ENCODE assay signal across 1 cellular context in the genomic region with DNA sequence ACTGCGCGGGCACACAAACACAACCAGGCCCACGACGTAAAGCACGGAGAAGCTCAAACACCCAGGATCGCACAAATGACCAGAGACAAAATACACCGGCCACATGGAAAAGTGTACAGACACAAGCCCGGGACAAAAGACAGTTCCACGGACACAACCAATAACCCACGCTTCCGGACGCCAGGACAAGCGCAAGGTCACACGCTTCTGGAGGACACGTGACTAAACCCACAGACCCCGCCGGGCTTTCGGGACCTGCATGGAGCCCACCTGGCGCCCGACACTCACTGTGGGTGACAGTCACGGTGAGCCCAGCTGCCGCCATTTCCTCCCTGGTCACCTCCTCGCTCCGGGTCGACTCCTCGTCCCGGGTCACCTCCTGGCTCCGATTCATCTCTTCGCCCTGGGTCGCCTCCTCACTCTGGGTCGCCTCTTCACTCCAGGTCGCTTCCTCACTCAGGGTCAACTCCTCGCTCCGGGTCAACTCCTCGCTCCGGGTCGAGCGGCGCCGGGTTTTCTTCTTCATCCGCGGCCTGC.
TF ChIP-seq lines count a peak whose summit lies in the region.

No MANE protein-coding gene starts in this region.

TF ChIP-seq in GM12878, 131 proteins besides CTCF, POLR2A, EP300 and RAD21 (continued from another document and continues in another):
- TF ChIP-seq, protein P1, sequence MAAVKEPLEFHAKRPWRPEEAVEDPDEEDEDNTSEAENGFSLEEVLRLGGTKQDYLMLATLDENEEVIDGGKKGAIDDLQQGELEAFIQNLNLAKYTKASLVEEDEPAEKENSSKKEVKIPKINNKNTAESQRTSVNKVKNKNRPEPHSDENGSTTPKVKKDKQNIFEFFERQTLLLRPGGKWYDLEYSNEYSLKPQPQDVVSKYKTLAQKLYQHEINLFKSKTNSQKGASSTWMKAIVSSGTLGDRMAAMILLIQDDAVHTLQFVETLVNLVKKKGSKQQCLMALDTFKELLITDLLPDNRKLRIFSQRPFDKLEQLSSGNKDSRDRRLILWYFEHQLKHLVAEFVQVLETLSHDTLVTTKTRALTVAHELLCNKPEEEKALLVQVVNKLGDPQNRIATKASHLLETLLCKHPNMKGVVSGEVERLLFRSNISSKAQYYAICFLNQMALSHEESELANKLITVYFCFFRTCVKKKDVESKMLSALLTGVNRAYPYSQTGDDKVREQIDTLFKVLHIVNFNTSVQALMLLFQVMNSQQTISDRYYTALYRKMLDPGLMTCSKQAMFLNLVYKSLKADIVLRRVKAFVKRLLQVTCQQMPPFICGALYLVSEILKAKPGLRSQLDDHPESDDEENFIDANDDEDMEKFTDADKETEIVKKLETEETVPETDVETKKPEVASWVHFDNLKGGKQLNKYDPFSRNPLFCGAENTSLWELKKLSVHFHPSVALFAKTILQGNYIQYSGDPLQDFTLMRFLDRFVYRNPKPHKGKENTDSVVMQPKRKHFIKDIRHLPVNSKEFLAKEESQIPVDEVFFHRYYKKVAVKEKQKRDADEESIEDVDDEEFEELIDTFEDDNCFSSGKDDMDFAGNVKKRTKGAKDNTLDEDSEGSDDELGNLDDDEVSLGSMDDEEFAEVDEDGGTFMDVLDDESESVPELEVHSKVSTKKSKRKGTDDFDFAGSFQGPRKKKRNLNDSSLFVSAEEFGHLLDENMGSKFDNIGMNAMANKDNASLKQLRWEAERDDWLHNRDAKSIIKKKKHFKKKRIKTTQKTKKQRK (IDR thresholded peaks at IDR 0.05; ENCODE audit: low read depth, low read length): no peak
- TF ChIP-seq ETV6 (conservative IDR thresholded peaks at IDR 0.05 in 1 of 2, IDR thresholded peaks at IDR 0.05 in 1 of 2; ENCODE audit: borderline replicate concordance in 1 of 2, low read depth in 1 of 2) (no peak), BMI1 (IDR thresholded peaks at IDR 0.05; ENCODE audit: borderline replicate concordance) (no peak), BACH1 (IDR thresholded peaks at IDR 0.05; ENCODE audit: borderline replicate concordance) (no peak), MEF2A (IDR thresholded peaks at IDR 0.05; ENCODE audit: insufficient read depth, low read depth, low read length) (no peak), SRF (IDR thresholded peaks at IDR 0.05; ENCODE audit: low read depth in 2 of 2, low read length in 2 of 2) (no peak), LARP7 (IDR thresholded peaks at IDR 0.05) (peak; percentile 90; the same call in 1 of the 2 replicates), NFIC (IDR thresholded peaks at IDR 0.05; ENCODE audit: low read depth, low read length) (no peak), ZNF207 (IDR thresholded peaks at IDR 0.05; ENCODE audit: borderline replicate concordance) (no peak; the same call in 1 of the 2 replicates), SUPT20H (IDR thresholded peaks at IDR 0.05; ENCODE audit: borderline replicate concordance, control insufficient read depth, low read depth, low read length) (no peak), SIN3A (IDR thresholded peaks at IDR 0.05; ENCODE audit: low read depth, low read length) (peak; percentile 55; the same call in 1 of the 2 replicates), TAF1 (IDR thresholded peaks at IDR 0.05; ENCODE audit: borderline replicate concordance, low read depth, low read length) (0 out of 2 replicates have a peak, but pooled peaks have one; percentile 9), IKZF1 (conservative IDR thresholded peaks at IDR 0.05) (no peak; the same call in none of the 2 replicates), KAT2A (conservative IDR thresholded peaks at IDR 0.05; ENCODE audit: control insufficient read depth, low read depth, low read length) (no peak), JUNB (IDR thresholded peaks at IDR 0.05) (no peak), ZNF622 (IDR thresholded peaks at IDR 0.05) (no peak), ZNF274 (IDR thresholded peaks at IDR 0.05; ENCODE audit: insufficient read depth, insufficient read length) (no peak), TBL1XR1 (IDR thresholded peaks at IDR 0.05; ENCODE audit: low read depth, low read length) (no peak), ZNF384 (IDR thresholded peaks at IDR 0.05; ENCODE audit: borderline replicate concordance, low read depth, low read length) (no peak), CHD4 (IDR thresholded peaks at IDR 0.05) (no peak), STAT1 (conservative IDR thresholded peaks at IDR 0.05) (no peak), FOS (IDR thresholded peaks at IDR 0.05; ENCODE audit: borderline replicate concordance, extremely low read depth, insufficient read length) (no peak), NFYA (IDR thresholded peaks at IDR 0.05; ENCODE audit: borderline replicate concordance, low read depth, low read length) (no peak), GABPA (IDR thresholded peaks at IDR 0.05; ENCODE audit: low read depth) (no peak), PML (IDR thresholded peaks at IDR 0.05; ENCODE audit: low read length) (0 out of 2 replicates have a peak, but pooled peaks have one; percentile 18), NR2C1 (IDR thresholded peaks at IDR 0.05) (peak; percentile 8; the same call in 1 of the 2 replicates), KLF5 (IDR thresholded peaks at IDR 0.05; ENCODE audit: partially characterized antibody) (no peak)
- TF ChIP-seq, protein P2, sequence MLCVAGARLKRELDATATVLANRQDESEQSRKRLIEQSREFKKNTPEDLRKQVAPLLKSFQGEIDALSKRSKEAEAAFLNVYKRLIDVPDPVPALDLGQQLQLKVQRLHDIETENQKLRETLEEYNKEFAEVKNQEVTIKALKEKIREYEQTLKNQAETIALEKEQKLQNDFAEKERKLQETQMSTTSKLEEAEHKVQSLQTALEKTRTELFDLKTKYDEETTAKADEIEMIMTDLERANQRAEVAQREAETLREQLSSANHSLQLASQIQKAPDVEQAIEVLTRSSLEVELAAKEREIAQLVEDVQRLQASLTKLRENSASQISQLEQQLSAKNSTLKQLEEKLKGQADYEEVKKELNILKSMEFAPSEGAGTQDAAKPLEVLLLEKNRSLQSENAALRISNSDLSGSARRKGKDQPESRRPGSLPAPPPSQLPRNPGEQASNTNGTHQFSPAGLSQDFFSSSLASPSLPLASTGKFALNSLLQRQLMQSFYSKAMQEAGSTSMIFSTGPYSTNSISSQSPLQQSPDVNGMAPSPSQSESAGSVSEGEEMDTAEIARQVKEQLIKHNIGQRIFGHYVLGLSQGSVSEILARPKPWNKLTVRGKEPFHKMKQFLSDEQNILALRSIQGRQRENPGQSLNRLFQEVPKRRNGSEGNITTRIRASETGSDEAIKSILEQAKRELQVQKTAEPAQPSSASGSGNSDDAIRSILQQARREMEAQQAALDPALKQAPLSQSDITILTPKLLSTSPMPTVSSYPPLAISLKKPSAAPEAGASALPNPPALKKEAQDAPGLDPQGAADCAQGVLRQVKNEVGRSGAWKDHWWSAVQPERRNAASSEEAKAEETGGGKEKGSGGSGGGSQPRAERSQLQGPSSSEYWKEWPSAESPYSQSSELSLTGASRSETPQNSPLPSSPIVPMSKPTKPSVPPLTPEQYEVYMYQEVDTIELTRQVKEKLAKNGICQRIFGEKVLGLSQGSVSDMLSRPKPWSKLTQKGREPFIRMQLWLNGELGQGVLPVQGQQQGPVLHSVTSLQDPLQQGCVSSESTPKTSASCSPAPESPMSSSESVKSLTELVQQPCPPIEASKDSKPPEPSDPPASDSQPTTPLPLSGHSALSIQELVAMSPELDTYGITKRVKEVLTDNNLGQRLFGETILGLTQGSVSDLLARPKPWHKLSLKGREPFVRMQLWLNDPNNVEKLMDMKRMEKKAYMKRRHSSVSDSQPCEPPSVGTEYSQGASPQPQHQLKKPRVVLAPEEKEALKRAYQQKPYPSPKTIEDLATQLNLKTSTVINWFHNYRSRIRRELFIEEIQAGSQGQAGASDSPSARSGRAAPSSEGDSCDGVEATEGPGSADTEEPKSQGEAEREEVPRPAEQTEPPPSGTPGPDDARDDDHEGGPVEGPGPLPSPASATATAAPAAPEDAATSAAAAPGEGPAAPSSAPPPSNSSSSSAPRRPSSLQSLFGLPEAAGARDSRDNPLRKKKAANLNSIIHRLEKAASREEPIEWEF (IDR thresholded peaks at IDR 0.05; ENCODE audit: insufficient replicate concordance, low read depth, low read length): no peak
- TF ChIP-seq, protein P3, sequence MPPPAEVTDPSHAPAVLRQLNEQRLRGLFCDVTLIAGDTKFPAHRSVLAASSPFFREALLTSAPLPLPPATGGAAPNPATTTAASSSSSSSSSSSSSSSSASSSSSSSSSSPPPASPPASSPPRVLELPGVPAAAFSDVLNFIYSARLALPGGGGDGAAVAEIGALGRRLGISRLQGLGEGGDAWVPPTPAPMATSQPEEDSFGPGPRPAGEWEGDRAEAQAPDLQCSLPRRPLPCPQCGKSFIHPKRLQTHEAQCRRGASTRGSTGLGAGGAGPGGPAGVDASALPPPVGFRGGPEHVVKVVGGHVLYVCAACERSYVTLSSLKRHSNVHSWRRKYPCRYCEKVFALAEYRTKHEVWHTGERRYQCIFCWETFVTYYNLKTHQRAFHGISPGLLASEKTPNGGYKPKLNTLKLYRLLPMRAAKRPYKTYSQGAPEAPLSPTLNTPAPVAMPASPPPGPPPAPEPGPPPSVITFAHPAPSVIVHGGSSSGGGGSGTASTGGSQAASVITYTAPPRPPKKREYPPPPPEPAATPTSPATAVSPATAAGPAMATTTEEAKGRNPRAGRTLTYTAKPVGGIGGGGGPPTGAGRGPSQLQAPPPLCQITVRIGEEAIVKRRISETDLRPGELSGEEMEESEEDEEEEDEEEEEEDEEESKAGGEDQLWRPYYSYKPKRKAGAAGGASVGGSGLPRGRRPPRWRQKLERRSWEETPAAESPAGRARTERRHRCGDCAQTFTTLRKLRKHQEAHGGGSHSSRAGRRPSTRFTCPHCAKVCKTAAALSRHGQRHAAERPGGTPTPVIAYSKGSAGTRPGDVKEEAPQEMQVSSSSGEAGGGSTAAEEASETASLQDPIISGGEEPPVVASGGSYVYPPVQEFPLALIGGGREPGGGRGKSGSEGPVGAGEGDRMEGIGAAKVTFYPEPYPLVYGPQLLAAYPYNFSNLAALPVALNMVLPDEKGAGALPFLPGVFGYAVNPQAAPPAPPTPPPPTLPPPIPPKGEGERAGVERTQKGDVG (CRISPR knock-in tag; IDR thresholded peaks at IDR 0.05): no peak
- TF ChIP-seq, protein P4, sequence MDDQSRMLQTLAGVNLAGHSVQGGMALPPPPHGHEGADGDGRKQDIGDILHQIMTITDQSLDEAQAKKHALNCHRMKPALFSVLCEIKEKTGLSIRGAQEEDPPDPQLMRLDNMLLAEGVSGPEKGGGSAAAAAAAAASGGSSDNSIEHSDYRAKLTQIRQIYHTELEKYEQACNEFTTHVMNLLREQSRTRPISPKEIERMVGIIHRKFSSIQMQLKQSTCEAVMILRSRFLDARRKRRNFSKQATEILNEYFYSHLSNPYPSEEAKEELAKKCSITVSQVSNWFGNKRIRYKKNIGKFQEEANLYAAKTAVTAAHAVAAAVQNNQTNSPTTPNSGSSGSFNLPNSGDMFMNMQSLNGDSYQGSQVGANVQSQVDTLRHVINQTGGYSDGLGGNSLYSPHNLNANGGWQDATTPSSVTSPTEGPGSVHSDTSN (IDR thresholded peaks at IDR 0.05; ENCODE audit: insufficient replicate concordance, low read depth, low read length): no peak
- TF ChIP-seq, protein P5, sequence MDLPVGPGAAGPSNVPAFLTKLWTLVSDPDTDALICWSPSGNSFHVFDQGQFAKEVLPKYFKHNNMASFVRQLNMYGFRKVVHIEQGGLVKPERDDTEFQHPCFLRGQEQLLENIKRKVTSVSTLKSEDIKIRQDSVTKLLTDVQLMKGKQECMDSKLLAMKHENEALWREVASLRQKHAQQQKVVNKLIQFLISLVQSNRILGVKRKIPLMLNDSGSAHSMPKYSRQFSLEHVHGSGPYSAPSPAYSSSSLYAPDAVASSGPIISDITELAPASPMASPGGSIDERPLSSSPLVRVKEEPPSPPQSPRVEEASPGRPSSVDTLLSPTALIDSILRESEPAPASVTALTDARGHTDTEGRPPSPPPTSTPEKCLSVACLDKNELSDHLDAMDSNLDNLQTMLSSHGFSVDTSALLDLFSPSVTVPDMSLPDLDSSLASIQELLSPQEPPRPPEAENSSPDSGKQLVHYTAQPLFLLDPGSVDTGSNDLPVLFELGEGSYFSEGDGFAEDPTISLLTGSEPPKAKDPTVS (IDR thresholded peaks at IDR 0.05; ENCODE audit: low read depth, low read length): no peak
- TF ChIP-seq, protein P6, sequence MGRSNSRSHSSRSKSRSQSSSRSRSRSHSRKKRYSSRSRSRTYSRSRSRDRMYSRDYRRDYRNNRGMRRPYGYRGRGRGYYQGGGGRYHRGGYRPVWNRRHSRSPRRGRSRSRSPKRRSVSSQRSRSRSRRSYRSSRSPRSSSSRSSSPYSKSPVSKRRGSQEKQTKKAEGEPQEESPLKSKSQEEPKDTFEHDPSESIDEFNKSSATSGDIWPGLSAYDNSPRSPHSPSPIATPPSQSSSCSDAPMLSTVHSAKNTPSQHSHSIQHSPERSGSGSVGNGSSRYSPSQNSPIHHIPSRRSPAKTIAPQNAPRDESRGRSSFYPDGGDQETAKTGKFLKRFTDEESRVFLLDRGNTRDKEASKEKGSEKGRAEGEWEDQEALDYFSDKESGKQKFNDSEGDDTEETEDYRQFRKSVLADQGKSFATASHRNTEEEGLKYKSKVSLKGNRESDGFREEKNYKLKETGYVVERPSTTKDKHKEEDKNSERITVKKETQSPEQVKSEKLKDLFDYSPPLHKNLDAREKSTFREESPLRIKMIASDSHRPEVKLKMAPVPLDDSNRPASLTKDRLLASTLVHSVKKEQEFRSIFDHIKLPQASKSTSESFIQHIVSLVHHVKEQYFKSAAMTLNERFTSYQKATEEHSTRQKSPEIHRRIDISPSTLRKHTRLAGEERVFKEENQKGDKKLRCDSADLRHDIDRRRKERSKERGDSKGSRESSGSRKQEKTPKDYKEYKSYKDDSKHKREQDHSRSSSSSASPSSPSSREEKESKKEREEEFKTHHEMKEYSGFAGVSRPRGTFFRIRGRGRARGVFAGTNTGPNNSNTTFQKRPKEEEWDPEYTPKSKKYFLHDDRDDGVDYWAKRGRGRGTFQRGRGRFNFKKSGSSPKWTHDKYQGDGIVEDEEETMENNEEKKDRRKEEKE (IDR thresholded peaks at IDR 0.05): no peak
- TF ChIP-seq, protein P7, sequence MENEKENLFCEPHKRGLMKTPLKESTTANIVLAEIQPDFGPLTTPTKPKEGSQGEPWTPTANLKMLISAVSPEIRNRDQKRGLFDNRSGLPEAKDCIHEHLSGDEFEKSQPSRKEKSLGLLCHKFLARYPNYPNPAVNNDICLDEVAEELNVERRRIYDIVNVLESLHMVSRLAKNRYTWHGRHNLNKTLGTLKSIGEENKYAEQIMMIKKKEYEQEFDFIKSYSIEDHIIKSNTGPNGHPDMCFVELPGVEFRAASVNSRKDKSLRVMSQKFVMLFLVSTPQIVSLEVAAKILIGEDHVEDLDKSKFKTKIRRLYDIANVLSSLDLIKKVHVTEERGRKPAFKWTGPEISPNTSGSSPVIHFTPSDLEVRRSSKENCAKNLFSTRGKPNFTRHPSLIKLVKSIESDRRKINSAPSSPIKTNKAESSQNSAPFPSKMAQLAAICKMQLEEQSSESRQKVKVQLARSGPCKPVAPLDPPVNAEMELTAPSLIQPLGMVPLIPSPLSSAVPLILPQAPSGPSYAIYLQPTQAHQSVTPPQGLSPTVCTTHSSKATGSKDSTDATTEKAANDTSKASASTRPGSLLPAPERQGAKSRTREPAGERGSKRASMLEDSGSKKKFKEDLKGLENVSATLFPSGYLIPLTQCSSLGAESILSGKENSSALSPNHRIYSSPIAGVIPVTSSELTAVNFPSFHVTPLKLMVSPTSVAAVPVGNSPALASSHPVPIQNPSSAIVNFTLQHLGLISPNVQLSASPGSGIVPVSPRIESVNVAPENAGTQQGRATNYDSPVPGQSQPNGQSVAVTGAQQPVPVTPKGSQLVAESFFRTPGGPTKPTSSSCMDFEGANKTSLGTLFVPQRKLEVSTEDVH (IDR thresholded peaks at IDR 0.05; ENCODE audit: low read depth, partially characterized antibody): no peak
